ENCODE assay signal across 15 cellular contexts in the genomic region with DNA sequence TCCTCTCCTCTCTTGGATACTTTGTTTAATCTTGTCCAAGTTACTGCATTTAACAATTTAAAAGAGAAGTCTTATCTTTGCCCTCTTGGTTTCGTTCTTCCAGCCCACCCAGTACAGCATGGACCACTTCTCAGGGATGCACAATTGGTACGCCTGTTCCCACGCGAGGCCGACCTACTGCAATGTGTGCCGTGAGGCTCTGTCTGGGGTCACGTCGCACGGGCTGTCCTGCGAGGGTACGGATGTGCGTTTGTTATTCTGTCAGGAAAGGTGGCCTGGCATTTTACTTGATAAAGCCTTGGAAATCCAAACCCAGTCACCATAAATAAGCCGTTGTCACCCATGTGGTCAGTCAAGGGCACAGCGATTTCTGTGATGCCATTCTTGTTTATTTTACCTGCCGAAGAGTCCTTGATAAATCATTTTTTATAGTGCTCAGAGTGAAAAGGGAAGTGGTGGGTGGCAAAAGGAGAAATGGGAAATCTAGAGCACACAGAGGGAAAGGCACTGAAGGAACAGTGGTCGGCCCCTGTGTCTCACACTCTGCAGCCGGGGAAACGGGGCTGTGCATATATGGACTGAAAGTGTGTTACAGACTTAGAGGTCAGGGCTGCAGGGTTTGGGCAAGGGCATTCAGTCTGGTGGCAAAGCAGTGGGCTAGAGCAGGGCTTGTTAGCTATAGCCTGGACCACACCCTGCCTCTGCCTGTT.
DNase-seq lines count a peak whose midpoint lies in the region; ATAC-seq and TF ChIP-seq lines count a peak whose summit lies in the region.
"Had no signal": no experiment of that assay in that cellular context is flagged by ENCODE, and none has a peak within 500 bp of the region (broad histone marks: within the 10 kb centered on the region; RNA-seq: fewer than 3 reads in every experiment).

No MANE protein-coding gene starts in this region.

- DNase-seq in activated naive CD8-positive, alpha-beta T cell treated with anti-CD3 and anti-CD28 coated beads for 36 hours = no peak
- DNase-seq in T-cell = peak in 1 of 34 experiments; percentile 4
- peak in 1 of 9 donors; percentile 15 for DNase-seq in naive thymus-derived CD4-positive, alpha-beta T cell
- peak in 1 of 2 donors; percentile 7 for DNase-seq in thyroid gland
- DNase-seq in Right ventricle myocardium inferior (ENCODE audit: missing footprints) = no peak
- no peak for DNase-seq in midbrain (lab: John Stamatoyannopoulos, UW)
- DNase-seq: amniotic stem cell; colonic mucosa; hippocampal formation; NCI-H187 treated with DMSO at 0.1 percent for 48 hours; Right ventricle myocardium superior; stimulated activated CD4-positive, alpha-beta T cell treated with anti-CD3 and anti-CD28 coated beads, Interleukin-15, amount 100 ng/mL, for 24 hours had no signal

- peaks cover 7% of the 10 kb centered on the region for H3K36me3 Mint-ChIP-seq in activated naive CD8-positive, alpha-beta T cell
- peaks cover 26% of the 10 kb centered on the region for H3K36me3 Mint-ChIP-seq in activated naive CD8-positive, alpha-beta T cell treated with anti-CD3 and anti-CD28 coated beads for 36 hours
- H3K36me3 Mint-ChIP-seq in T-cell = peaks cover 54% of the 10 kb centered on the region
- H3K36me3 Mint-ChIP-seq in naive thymus-derived CD4-positive, alpha-beta T cell = peaks cover 12 to 64% (median 27%) of the 10 kb centered on the region in 5 donors

- H3K27ac ChIP-seq in naive thymus-derived CD4-positive, alpha-beta T cell (ENCODE audit: low read depth, low read length) = no peak overlapping the region
- peak overlapping the region in 2 of 3 donors; percentile 33 to 51 for H3K27ac ChIP-seq in thyroid gland
- H3K27ac ChIP-seq: colonic mucosa, tibial artery had no signal

- H3K27ac Mint-ChIP-seq in activated naive CD8-positive, alpha-beta T cell = peak overlapping the region; percentile 11
- no peak overlapping the region for H3K27ac Mint-ChIP-seq in activated naive CD8-positive, alpha-beta T cell treated with anti-CD3 and anti-CD28 coated beads for 36 hours
- H3K27ac Mint-ChIP-seq in T-cell = peak overlapping the region; percentile 40 to 72
- H3K27ac Mint-ChIP-seq in naive thymus-derived CD4-positive, alpha-beta T cell = peak overlapping the region in 7 of 9 donors; percentile 52 to 88 (median 76)

- no peaks in the 10 kb centered on the region for H3K27me3 ChIP-seq in naive thymus-derived CD4-positive, alpha-beta T cell (ENCODE audit: control insufficient read depth in 2 of 2, insufficient read depth in 2 of 2, low read length in 2 of 2)
- no peaks in the 10 kb centered on the region for H3K27me3 ChIP-seq in thyroid gland
- H3K27me3 ChIP-seq: colonic mucosa, tibial artery had no signal

- POLR2A ChIA-PET in T-cell (lab: Charles Lee) = no interaction called here
- POLR2A ChIA-PET in naive thymus-derived CD4-positive, alpha-beta T cell (lab: Charles Lee) = interaction anchor here (12.9 kb wide), 1 partner anchor 11 kb away, joined by 127 read pairs; no protein-coding TSS in a partner anchor

- CTCF ChIA-PET in T-cell (lab: Charles Lee) = interaction anchor here in 1 of 2 donors (1.5 to 1.9 kb wide), 2 partner anchors 13 to 30 kb away, joined by 3 to 5 read pairs; no protein-coding TSS in a partner anchor
- CTCF ChIA-PET in naive thymus-derived CD4-positive, alpha-beta T cell (lab: Charles Lee) = interaction anchor here (1.0 to 18.1 kb wide), 5 partner anchors 9 to 31 kb away, joined by 3 to 379 read pairs (median 10); no protein-coding TSS in a partner anchor

- H3K4me1 Mint-ChIP-seq in activated naive CD8-positive, alpha-beta T cell (ENCODE audit: low read depth) = peaks cover 28% of the 10 kb centered on the region
- peaks cover 23% of the 10 kb centered on the region for H3K4me1 Mint-ChIP-seq in activated naive CD8-positive, alpha-beta T cell treated with anti-CD3 and anti-CD28 coated beads for 36 hours
- H3K4me1 Mint-ChIP-seq in T-cell = peaks cover 29 to 44% (median 38%) of the 10 kb centered on the region in 3 donors
- peaks cover 9 to 48% (median 43%) of the 10 kb centered on the region in 7 donors for H3K4me1 Mint-ChIP-seq in naive thymus-derived CD4-positive, alpha-beta T cell

- ATAC-seq in T-cell (replicated peaks in 1 of 4) (no peak), Right ventricle myocardium inferior (no peak), GM21528 (IDR thresholded peaks at IDR 0.05; ENCODE audit: low FRiP score, unreplicated experiment) (no peak)
- peak; percentile 27 for ATAC-seq in naive thymus-derived CD4-positive, alpha-beta T cell

- H3K4me3 Mint-ChIP-seq in activated naive CD8-positive, alpha-beta T cell = no peak overlapping the region
- no peak overlapping the region for H3K4me3 Mint-ChIP-seq in activated naive CD8-positive, alpha-beta T cell treated with anti-CD3 and anti-CD28 coated beads for 36 hours
- no peak overlapping the region for H3K4me3 Mint-ChIP-seq in T-cell
- no peak overlapping the region for H3K4me3 Mint-ChIP-seq in naive thymus-derived CD4-positive, alpha-beta T cell

- no peak overlapping the region for H3K4me3 ChIP-seq in naive thymus-derived CD4-positive, alpha-beta T cell (ENCODE audit: low read length)
- H3K4me3 ChIP-seq in thyroid gland (replicated peaks in 1 of 3) = no peak overlapping the region
- H3K4me3 ChIP-seq: colonic mucosa, tibial artery had no signal

- no peak for TF ChIP-seq CTCF in thyroid gland (IDR thresholded peaks at IDR 0.05)

- peaks cover 8 to 56% (median 28%) of the 10 kb centered on the region in 3 experiments for H3K36me3 ChIP-seq in naive thymus-derived CD4-positive, alpha-beta T cell (ENCODE audit: control insufficient read depth in 2 of 3, insufficient read depth in 3 of 3, low read length in 3 of 3)
- peaks cover 14 to 21% of the 10 kb centered on the region in 2 donors for H3K36me3 ChIP-seq in thyroid gland

- no peak for TF ChIP-seq POLR2A in thyroid gland (IDR thresholded peaks at IDR 0.05)

- no peaks in the 10 kb centered on the region for H3K27me3 Mint-ChIP-seq in activated naive CD8-positive, alpha-beta T cell
- no peaks in the 10 kb centered on the region for H3K27me3 Mint-ChIP-seq in activated naive CD8-positive, alpha-beta T cell treated with anti-CD3 and anti-CD28 coated beads for 36 hours
- no peaks in the 10 kb centered on the region for H3K27me3 Mint-ChIP-seq in T-cell
- no peaks in the 10 kb centered on the region for H3K27me3 Mint-ChIP-seq in naive thymus-derived CD4-positive, alpha-beta T cell

- WGBS in thyroid gland, 2 donors = 84 to 86% methylated on average over 18 of the region's 18 CpGs

- H3K9me3 ChIP-seq in naive thymus-derived CD4-positive, alpha-beta T cell (ENCODE audit: control insufficient read depth in 2 of 3, low read length in 3 of 3) = no peaks in the 10 kb centered on the region
- no peaks in the 10 kb centered on the region for H3K9me3 ChIP-seq in thyroid gland
- H3K9me3 ChIP-seq: colonic mucosa, tibial artery had no signal

- H3K4me1 ChIP-seq in naive thymus-derived CD4-positive, alpha-beta T cell (ENCODE audit: control insufficient read depth in 2 of 2, insufficient read depth in 2 of 2, low read length in 2 of 2) = peaks cover 0 to 13% of the 10 kb centered on the region in 2 donors
- H3K4me1 ChIP-seq in thyroid gland = peaks cover 10 to 16% of the 10 kb centered on the region in 2 donors
- H3K4me1 ChIP-seq: colonic mucosa had no signal

- H3K9me3 Mint-ChIP-seq in activated naive CD8-positive, alpha-beta T cell (ENCODE audit: low read depth) = no peaks in the 10 kb centered on the region
- H3K9me3 Mint-ChIP-seq in activated naive CD8-positive, alpha-beta T cell treated with anti-CD3 and anti-CD28 coated beads for 36 hours = no peaks in the 10 kb centered on the region
- H3K9me3 Mint-ChIP-seq in T-cell = no peaks in the 10 kb centered on the region
- no peaks in the 10 kb centered on the region for H3K9me3 Mint-ChIP-seq in naive thymus-derived CD4-positive, alpha-beta T cell

- intact Hi-C loops in naive thymus-derived CD4-positive, alpha-beta T cell (cut with micrococcal nuclease) = no loop called here
- intact Hi-C loops in thyroid gland (cut with DNase I) = no loop called here
- intact Hi-C loops in Right ventricle myocardium inferior (cut with DNase I) = no loop called here
